8 cellular contexts compared by ENCODE assay signal in the genomic region with DNA sequence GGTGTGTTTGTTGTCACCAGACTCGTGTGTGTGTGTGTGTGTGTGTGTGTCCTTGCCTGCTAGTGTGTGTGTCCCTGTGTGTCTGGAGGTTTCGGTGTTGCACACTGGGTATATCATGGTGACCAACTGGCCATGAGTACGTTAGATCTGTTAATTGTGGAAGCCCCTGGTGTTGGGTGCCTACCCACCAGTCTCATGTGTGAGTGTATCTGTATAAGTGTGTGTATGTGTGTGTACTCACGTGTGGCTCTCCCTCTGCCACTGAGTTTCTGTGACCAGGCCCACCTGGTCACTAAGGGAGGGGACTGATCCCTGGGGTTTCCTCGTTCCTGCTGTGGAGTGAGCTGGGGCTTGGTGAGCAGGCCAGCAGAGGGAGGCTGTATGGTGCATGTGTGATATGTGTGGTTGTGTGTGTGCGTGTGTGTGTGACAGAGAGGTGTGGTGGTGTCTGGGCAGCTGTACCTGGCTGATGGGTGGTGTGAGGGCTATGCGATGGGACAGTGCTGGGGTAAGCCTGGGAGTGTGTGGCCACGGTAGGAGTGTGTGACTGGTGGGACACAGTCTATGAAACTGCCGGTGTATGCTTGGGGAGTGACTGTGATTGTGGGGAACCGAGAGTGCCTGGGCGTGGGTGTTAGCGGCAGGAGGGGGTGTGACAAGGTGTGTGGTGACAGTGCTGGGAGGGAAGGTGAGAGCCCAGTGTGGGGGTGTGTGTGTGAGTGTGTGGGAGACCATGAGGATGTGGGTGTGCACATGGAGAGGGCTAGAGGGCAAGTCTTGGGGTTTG.
A peak's percentile ranks its signal among the peaks of the same experiment; 100 is the strongest.
DNase-seq lines count a peak whose midpoint lies in the region; ATAC-seq and TF ChIP-seq lines count a peak whose summit lies in the region.

No MANE protein-coding gene starts in this region.

- TF ChIP-seq CTCF in HL-60 (IDR thresholded peaks at IDR 0.05; ENCODE audit: insufficient read depth, low read length): no peak

- H3K27ac ChIP-seq in HL-60 (replicated peaks): peak overlapping the region; percentile 59

- DNase-seq in HL-60 (ENCODE audit: low read depth in 1 of 2, low spot score in 1 of 2) (no peak), germinal center (ENCODE audit: low spot score) (peak; percentile 64), D341Med (ENCODE audit: low spot score) (no peak), NCI-H2081 treated with DMSO at 0.1 percent for 48 hours (lab: John Stamatoyannopoulos, UW) (no peak)
- DNase-seq in activated T-cell treated with anti-CD3 and anti-CD28 coated beads, Interleukin-2, amount 50 U/mL, for 48 hours: peak; percentile 38 to 54
- peak; percentile 21 to 55 (median 48) for DNase-seq in stimulated activated CD4-positive, alpha-beta T cell treated with anti-CD3 and anti-CD28 coated beads, TNF-alpha, amount 100 ng/mL, for 4 hours (ENCODE audit: low read depth in 3 of 3)

- peak; percentile 25 for TF ChIP-seq POLR2A in GM15510 (IDR thresholded peaks at IDR 0.05; ENCODE audit: borderline replicate concordance, extremely low read depth, insufficient read length)

- ATAC-seq in HG02571 (IDR thresholded peaks at IDR 0.05; ENCODE audit: unreplicated experiment): no peak

- no peaks in the 10 kb centered on the region for H3K27me3 ChIP-seq in HL-60 (ENCODE audit: insufficient read depth, poor library complexity, severe bottlenecking)

- peak overlapping the region; percentile 82 for H3K4me3 ChIP-seq in HL-60 (replicated peaks; ENCODE audit: insufficient read depth, low read length)

Comparison
In these comparisons a context has a peak if more than half of its experiments do, and no peak if none do; other contexts are left out.
1. DNase-seq: peak in activated T-cell treated with anti-CD3 and anti-CD28 coated beads, Interleukin-2, amount 50 U/mL, for 48 hours (2 of 2), germinal center (single experiment) and stimulated activated CD4-positive, alpha-beta T cell treated with anti-CD3 and anti-CD28 coated beads, TNF-alpha, amount 100 ng/mL, for 4 hours (3 of 3); none in HL-60 (0 of 2), D341Med (single experiment) and NCI-H2081 treated with DMSO at 0.1 percent for 48 hours (single experiment).